ENCODE assay signal across 11 cellular contexts in genomic region chr20:63686094-63686491, GRCh38. TPM values are rescaled to one million over a fixed set of nuclear protein-coding genes. Genes with fewer than 3 reads are reported as not detected.
DNase-seq lines count a peak whose midpoint lies in the region; ATAC-seq, FAIRE-seq and TF ChIP-seq lines count a peak whose summit lies in the region.
"Had no signal": no experiment of that assay in that cellular context is flagged by ENCODE, and none has a peak within 500 bp of the region (broad histone marks: within the 10 kb centered on the region; RNA-seq: fewer than 3 reads in every experiment).

No MANE protein-coding gene starts in this region.

- H3K27ac Mint-ChIP-seq in activated T-helper 1 cell treated with anti-CD3 and anti-CD28 coated beads, Interleukin-12 subunit alpha, Interleukin-12 subunit beta, Interleukin-2, Interleukin-4 antibody, amounts not matched to agents 30 ng/mL and 10 ng/mL and 1 ng/mL, durations not matched to agents 14 hours and 24 hours and 36 hours, result no peak overlapping the region

- H3K27me3 ChIP-seq in GM23248 (replicated peaks; ENCODE audit: insufficient read depth) (no peaks in the 10 kb centered on the region), HepG2 (ENCODE audit: control insufficient read depth in 1 of 2, insufficient read depth in 2 of 2, low read length in 2 of 2) (no peaks in the 10 kb centered on the region)
- H3K27me3 ChIP-seq: ovary had no signal

- BruUV-seq in HepG2 (replicated peaks; lab: Mats Ljungman, UMichigan), result no TSS peak

- TF ChIP-seq CTCF in HepG2 (CRISPR knock-in tag; IDR thresholded peaks at IDR 0.05), result no peak

- no peak for DNase-seq in GM23248
- no peak for DNase-seq in HepG2 (ENCODE audit: low spot score)
- peak; percentile 25 for DNase-seq in stimulated activated CD8-positive, alpha-beta memory T cell treated with anti-CD3 and anti-CD28 coated beads, Interleukin-4, amount 100 ng/mL, for 48 hours
- DNase-seq in ACHN, result no peak
- DNase-seq in globus pallidus (ENCODE audit: low spot score), result no peak
- no peak for DNase-seq in activated T-helper 1 cell treated with anti-CD3 and anti-CD28 coated beads, Interleukin-12 subunit alpha, Interleukin-12 subunit beta, Interleukin-2, Interleukin-4 antibody, amounts not matched to agents 30 ng/mL and 10 ng/mL and 1 ng/mL, durations not matched to agents 14 hours and 24 hours and 36 hours (ENCODE audit: low spot score)
- DNase-seq: NCI-H2081 treated with DMSO at 0.1 percent for 48 hours, T-helper 2 cell had no signal

- H3K4me2 ChIP-seq in GM23248 (ENCODE audit: unreplicated experiment) (peak overlapping the region; percentile 11), HepG2 (ENCODE audit: low read depth, low read length) (no peak overlapping the region)

- TF ChIP-seq POLR2A in HepG2 (IDR thresholded peaks at IDR 0.05; ENCODE audit: insufficient read depth in 1 of 2, low read depth in 2 of 2, low read length in 2 of 2), result no peak

- POLR2A ChIA-PET in HepG2 (lab: Yijun Ruan, JAX), result no interaction called here

- no peaks in the 10 kb centered on the region for H3K4me1 Mint-ChIP-seq in activated T-helper 1 cell treated with anti-CD3 and anti-CD28 coated beads, Interleukin-12 subunit alpha, Interleukin-12 subunit beta, Interleukin-2, Interleukin-4 antibody, amounts not matched to agents 30 ng/mL and 10 ng/mL and 1 ng/mL, durations not matched to agents 14 hours and 24 hours and 36 hours (ENCODE audit: low read depth)

- H3K27ac ChIP-seq in GM23248, result peak overlapping the region; percentile 92
- peak overlapping the region; percentile 70 for H3K27ac ChIP-seq in angular gyrus (ENCODE audit: low read depth, low read length)
- H3K27ac ChIP-seq in HepG2 (ENCODE audit: extremely low read length, insufficient read depth, low read length), result no peak overlapping the region

- H3K79me2 ChIP-seq in GM23248 (ENCODE audit: insufficient read depth), result no peaks in the 10 kb centered on the region
- no peaks in the 10 kb centered on the region for H3K79me2 ChIP-seq in HepG2 (ENCODE audit: insufficient read depth, low read length)

- in situ Hi-C loops in GM23248 (cut with MboI), result no loop called here
- in situ Hi-C loops in HepG2 (cut with HindIII; ENCODE audit: extremely low pct_ligation_motif_present, low pct_unique_long_range_greater_than_20kb), result no loop called here
- in situ Hi-C loops in ACHN (cut with HindIII; ENCODE audit: low pct_ligation_motif_present, low pct_unique_long_range_greater_than_20kb, low sequenced_read_pairs), result no loop called here

- FAIRE-seq in HepG2 (lab: Jason Lieb, UNC), result no peak

- H3K4me3 Mint-ChIP-seq in activated T-helper 1 cell treated with anti-CD3 and anti-CD28 coated beads, Interleukin-12 subunit alpha, Interleukin-12 subunit beta, Interleukin-2, Interleukin-4 antibody, amounts not matched to agents 30 ng/mL and 10 ng/mL and 1 ng/mL, durations not matched to agents 14 hours and 24 hours and 36 hours, result no peak overlapping the region

- no peaks in the 10 kb centered on the region for H3K9me2 ChIP-seq in GM23248 (ENCODE audit: insufficient read depth)

- peaks cover 3% of the 10 kb centered on the region for H3K36me3 Mint-ChIP-seq in activated T-helper 1 cell treated with anti-CD3 and anti-CD28 coated beads, Interleukin-12 subunit alpha, Interleukin-12 subunit beta, Interleukin-2, Interleukin-4 antibody, amounts not matched to agents 30 ng/mL and 10 ng/mL and 1 ng/mL, durations not matched to agents 14 hours and 24 hours and 36 hours (ENCODE audit: low read depth)

- H3K9ac ChIP-seq in GM23248 (peak overlapping the region; percentile 77), HepG2 (ENCODE audit: insufficient read depth, low read depth, low read length) (no peak overlapping the region)

- no peak for ATAC-seq in HepG2
- ATAC-seq in GM18868 (IDR thresholded peaks at IDR 0.05; ENCODE audit: unreplicated experiment), result no peak

- H3K4me3 ChIP-seq in GM23248 (no peak overlapping the region), HepG2 (replicated peaks in 1 of 3; ENCODE audit: insufficient read depth in 1 of 3, low read depth in 2 of 3, low read length in 3 of 3) (no peak overlapping the region)
- H3K4me3 ChIP-seq: ovary had no signal

- H3K9me3 ChIP-seq in GM23248 (ENCODE audit: low read depth), result no peaks in the 10 kb centered on the region
- H3K9me3 ChIP-seq in HepG2 (ENCODE audit: low read length), result no peaks in the 10 kb centered on the region
- H3K9me3 ChIP-seq: ovary had no signal

- intact Hi-C loops in HepG2 (cut with micrococcal nuclease; ENCODE audit: unreplicated experiment), result no loop called here
- intact Hi-C loops in activated T-helper 1 cell treated with anti-CD3 and anti-CD28 coated beads, Interleukin-12 subunit alpha, Interleukin-12 subunit beta, Interleukin-2, Interleukin-4 antibody, amounts not matched to agents 30 ng/mL and 10 ng/mL and 1 ng/mL, durations not matched to agents 14 hours and 24 hours and 36 hours (cut with micrococcal nuclease), result no loop called here

- no peak for TF ChIP-seq RAD21 in HepG2 (CRISPR knock-in tag; IDR thresholded peaks at IDR 0.05)

- TF ChIP-seq EP300 in HepG2 (IDR thresholded peaks at IDR 0.05; ENCODE audit: low read depth in 2 of 2, low read length in 2 of 2) (no peak), HepG2 (CRISPR knock-in tag; IDR thresholded peaks at IDR 0.05; ENCODE audit: borderline replicate concordance) (no peak)

- 67 to 80% methylated on average over 16 to 24 of the region's 24 CpGs for WGBS in GM23248 (ENCODE audit: low coverage in 1 of 2, low lambda C conversion rate in 2 of 2, missing lambda C conversion rate in 2 of 2), 2 experiments
- WGBS in HepG2 (ENCODE audit: low lambda C conversion rate), result 95% methylated on average over 15 of the region's 24 CpGs

- H3K4me1 ChIP-seq in GM23248 (ENCODE audit: insufficient read depth), result peaks cover 35% of the 10 kb centered on the region
- peaks cover 10% of the 10 kb centered on the region for H3K4me1 ChIP-seq in HepG2 (ENCODE audit: insufficient read depth, low read length)

- no peaks in the 10 kb centered on the region for H3K36me3 ChIP-seq in GM23248 (ENCODE audit: low read depth)
- H3K36me3 ChIP-seq in HepG2 (replicated peaks in 1 of 2; ENCODE audit: control insufficient read depth in 1 of 2, insufficient read depth in 2 of 2, low read length in 2 of 2), result peaks cover 0 to 4% of the 10 kb centered on the region in 2 experiments; a peak in 1 of 5 replicates
- H3K36me3 ChIP-seq: ovary had no signal

- CTCF ChIA-PET in HepG2 (lab: Yijun Ruan, JAX; ENCODE audit: low intra/inter-chr PET ratio, low total read pairs), result no interaction called here

- no peaks in the 10 kb centered on the region for H3K27me3 Mint-ChIP-seq in activated T-helper 1 cell treated with anti-CD3 and anti-CD28 coated beads, Interleukin-12 subunit alpha, Interleukin-12 subunit beta, Interleukin-2, Interleukin-4 antibody, amounts not matched to agents 30 ng/mL and 10 ng/mL and 1 ng/mL, durations not matched to agents 14 hours and 24 hours and 36 hours (ENCODE audit: insufficient read depth)

- 0 out of 2 replicates have a peak overlapping the region, but pooled peaks have one; percentile 33 for H2AFZ ChIP-seq in GM23248
- no peak overlapping the region for H2AFZ ChIP-seq in HepG2 (ENCODE audit: low read length)

- no peaks in the 10 kb centered on the region for H3K9me3 Mint-ChIP-seq in activated T-helper 1 cell treated with anti-CD3 and anti-CD28 coated beads, Interleukin-12 subunit alpha, Interleukin-12 subunit beta, Interleukin-2, Interleukin-4 antibody, amounts not matched to agents 30 ng/mL and 10 ng/mL and 1 ng/mL, durations not matched to agents 14 hours and 24 hours and 36 hours

- H4K20me1 ChIP-seq in GM23248 (ENCODE audit: insufficient read depth), result no peaks in the 10 kb centered on the region
- H4K20me1 ChIP-seq in HepG2 (ENCODE audit: insufficient read depth, low read length), result no peaks in the 10 kb centered on the region

- H3F3A ChIP-seq in GM23248 (ENCODE audit: insufficient read depth), result peaks cover 40% of the 10 kb centered on the region

RNA-seq across cellular contexts. Expression of gene TNFRSF6B, which starts 10.4 kb away (rescaled TPM):
- total RNA-seq in GM23248 (2014; rRNA removed; shearing (Covaris generic)), result 36.9 and 39.9 TPM in 2 replicates
- polyA plus RNA-seq in GM23248 (2016; fragmentation: Nextera tagmentation; extraction: Ambion mirVana) (17.4 and 17.5 TPM in 2 replicates), HepG2 (2011; rRNA removed) (0.24 and 0.86 TPM in 2 replicates)
- not detected in 2 replicates for total RNA-seq in HepG2 (2016; rRNA removed; fragmentation: Illumina TruSeq; extraction: Trizol)
- total RNA-seq in HepG2 (2016; cell fraction: cytosol; rRNA removed; fragmentation: Illumina TruSeq; extraction: Trizol; ENCODE audit: low read depth), result not detected in 2 replicates
- not detected in 2 replicates for total RNA-seq in HepG2 (2016; cell fraction: insoluble cytoplasmic fraction; rRNA removed; fragmentation: Illumina TruSeq; extraction: Trizol)
- not detected in 2 replicates for total RNA-seq in HepG2 (2016; cell fraction: membrane; rRNA removed; fragmentation: Illumina TruSeq; extraction: Trizol)
- not detected in 2 replicates for total RNA-seq in HepG2 (2016; cell fraction: nucleus; rRNA removed; fragmentation: Illumina TruSeq; extraction: Trizol)
- polyA plus RNA-seq in HepG2 (2011; cell fraction: cytosol; rRNA removed), result 0.45 and 1.3 TPM in 2 replicates
- 22.5 and 36.0 TPM in 2 replicates for polyA plus RNA-seq in HepG2 (2011; cell fraction: nucleus; rRNA removed)
- 0.55 TPM in 1 of 2 replicates, not detected in the other for polyA plus RNA-seq in HepG2 (2012)
- 0.45 and 0.48 TPM in 2 replicates for polyA plus RNA-seq in HepG2 (2016; cell fraction: cytosol; fragmentation: Illumina TruSeq; extraction: Trizol; ENCODE audit: low read depth)
- 0.32 TPM in 1 of 2 replicates, not detected in the other for polyA plus RNA-seq in HepG2 (2016; cell fraction: insoluble cytoplasmic fraction; fragmentation: Illumina TruSeq; extraction: Trizol; ENCODE audit: low read depth)
- polyA plus RNA-seq in HepG2 (2016; cell fraction: membrane; fragmentation: Illumina TruSeq; extraction: Trizol; ENCODE audit: low read depth), result 0.37 and 0.71 TPM in 2 replicates
- polyA plus RNA-seq in HepG2 (2016; cell fraction: nucleus; fragmentation: Illumina TruSeq; extraction: Trizol; ENCODE audit: insufficient read depth, low read depth), result not detected in 2 replicates
- not detected in 2 replicates for polyA minus RNA-seq in HepG2 (2011; rRNA and poly(A)+ RNA removed; ENCODE audit: low replicate concordance)
- polyA minus RNA-seq in HepG2 (2011; cell fraction: cytosol; rRNA and poly(A)+ RNA removed), result not detected in 2 replicates
- not detected in 2 replicates for polyA minus RNA-seq in HepG2 (2011; cell fraction: nucleus; rRNA and poly(A)+ RNA removed)
- not detected in 2 replicates for total RNA-seq in activated T-helper 1 cell treated with anti-CD3 and anti-CD28 coated beads, Interleukin-12 subunit alpha, Interleukin-12 subunit beta, Interleukin-2, Interleukin-4 antibody, amounts not matched to agents 30 ng/mL and 10 ng/mL and 1 ng/mL, durations not matched to agents 14 hours and 24 hours and 36 hours

RNA-seq across cellular contexts. Expression of gene ARFRP1, which starts 21.7 kb away (rescaled TPM):
- total RNA-seq in GM23248 (2014; rRNA removed; shearing (Covaris generic)), result 61.4 and 65.9 TPM in 2 replicates
- polyA plus RNA-seq in GM23248 (2016; fragmentation: Nextera tagmentation; extraction: Ambion mirVana), result 57.6 and 60.8 TPM in 2 replicates
- 33.7 and 51.1 TPM in 2 replicates for total RNA-seq in HepG2 (2016; rRNA removed; fragmentation: Illumina TruSeq; extraction: Trizol)
- total RNA-seq in HepG2 (2016; cell fraction: cytosol; rRNA removed; fragmentation: Illumina TruSeq; extraction: Trizol; ENCODE audit: low read depth), result 9.6 and 11.5 TPM in 2 replicates
- 31.8 and 53.2 TPM in 2 replicates for total RNA-seq in HepG2 (2016; cell fraction: insoluble cytoplasmic fraction; rRNA removed; fragmentation: Illumina TruSeq; extraction: Trizol)
- total RNA-seq in HepG2 (2016; cell fraction: membrane; rRNA removed; fragmentation: Illumina TruSeq; extraction: Trizol), result 22.2 and 23.1 TPM in 2 replicates
- total RNA-seq in HepG2 (2016; cell fraction: nucleus; rRNA removed; fragmentation: Illumina TruSeq; extraction: Trizol), result 37.5 and 46.0 TPM in 2 replicates
- polyA plus RNA-seq in HepG2 (2011; rRNA removed), result 32.0 and 42.8 TPM in 2 replicates
- 48.5 and 49.6 TPM in 2 replicates for polyA plus RNA-seq in HepG2 (2011; cell fraction: cytosol; rRNA removed)
- 123 and 125 TPM in 2 replicates for polyA plus RNA-seq in HepG2 (2011; cell fraction: nucleus; rRNA removed)
- polyA plus RNA-seq in HepG2 (2012), result 26.6 and 30.7 TPM in 2 replicates
- polyA plus RNA-seq in HepG2 (2016; cell fraction: cytosol; fragmentation: Illumina TruSeq; extraction: Trizol; ENCODE audit: low read depth), result 8.8 and 9.1 TPM in 2 replicates
- 30.0 and 34.6 TPM in 2 replicates for polyA plus RNA-seq in HepG2 (2016; cell fraction: insoluble cytoplasmic fraction; fragmentation: Illumina TruSeq; extraction: Trizol; ENCODE audit: low read depth)
- 12.6 and 13.5 TPM in 2 replicates for polyA plus RNA-seq in HepG2 (2016; cell fraction: membrane; fragmentation: Illumina TruSeq; extraction: Trizol; ENCODE audit: low read depth)
- polyA plus RNA-seq in HepG2 (2016; cell fraction: nucleus; fragmentation: Illumina TruSeq; extraction: Trizol; ENCODE audit: insufficient read depth, low read depth), result 86.0 and 91.0 TPM in 2 replicates
- polyA minus RNA-seq in HepG2 (2011; rRNA and poly(A)+ RNA removed; ENCODE audit: low replicate concordance), result 28.5 and 35.1 TPM in 2 replicates
- 10.4 and 12.4 TPM in 2 replicates for polyA minus RNA-seq in HepG2 (2011; cell fraction: cytosol; rRNA and poly(A)+ RNA removed)
- 55.9 and 67.1 TPM in 2 replicates for polyA minus RNA-seq in HepG2 (2011; cell fraction: nucleus; rRNA and poly(A)+ RNA removed)
- 71.8 and 73.5 TPM in 2 replicates for total RNA-seq in activated T-helper 1 cell treated with anti-CD3 and anti-CD28 coated beads, Interleukin-12 subunit alpha, Interleukin-12 subunit beta, Interleukin-2, Interleukin-4 antibody, amounts not matched to agents 30 ng/mL and 10 ng/mL and 1 ng/mL, durations not matched to agents 14 hours and 24 hours and 36 hours

RNA-seq across cellular contexts. Expression of gene ZGPAT, which starts 21.7 kb away (rescaled TPM):
- total RNA-seq in GM23248 (2014; rRNA removed; shearing (Covaris generic)), result 26.2 and 28.5 TPM in 2 replicates
- polyA plus RNA-seq in GM23248 (2016; fragmentation: Nextera tagmentation; extraction: Ambion mirVana) (19.9 and 22.7 TPM in 2 replicates), HepG2 (2011; rRNA removed) (23.0 and 32.8 TPM in 2 replicates)
- total RNA-seq in HepG2 (2016; rRNA removed; fragmentation: Illumina TruSeq; extraction: Trizol), result 40.2 and 41.9 TPM in 2 replicates
- 34.8 and 37.0 TPM in 2 replicates for total RNA-seq in HepG2 (2016; cell fraction: cytosol; rRNA removed; fragmentation: Illumina TruSeq; extraction: Trizol; ENCODE audit: low read depth)
- 37.7 and 46.6 TPM in 2 replicates for total RNA-seq in HepG2 (2016; cell fraction: insoluble cytoplasmic fraction; rRNA removed; fragmentation: Illumina TruSeq; extraction: Trizol)
- total RNA-seq in HepG2 (2016; cell fraction: membrane; rRNA removed; fragmentation: Illumina TruSeq; extraction: Trizol), result 18.3 and 22.0 TPM in 2 replicates
- 23.9 and 24.8 TPM in 2 replicates for total RNA-seq in HepG2 (2016; cell fraction: nucleus; rRNA removed; fragmentation: Illumina TruSeq; extraction: Trizol)
- polyA plus RNA-seq in HepG2 (2011; cell fraction: cytosol; rRNA removed), result 17.1 and 24.8 TPM in 2 replicates
- 93.0 and 104 TPM in 2 replicates for polyA plus RNA-seq in HepG2 (2011; cell fraction: nucleus; rRNA removed)
- 16.8 and 17.7 TPM in 2 replicates for polyA plus RNA-seq in HepG2 (2012)
- 4.5 and 5.1 TPM in 2 replicates for polyA plus RNA-seq in HepG2 (2016; cell fraction: cytosol; fragmentation: Illumina TruSeq; extraction: Trizol; ENCODE audit: low read depth)
- 36.0 and 43.8 TPM in 2 replicates for polyA plus RNA-seq in HepG2 (2016; cell fraction: insoluble cytoplasmic fraction; fragmentation: Illumina TruSeq; extraction: Trizol; ENCODE audit: low read depth)
- 9.1 and 10.0 TPM in 2 replicates for polyA plus RNA-seq in HepG2 (2016; cell fraction: membrane; fragmentation: Illumina TruSeq; extraction: Trizol; ENCODE audit: low read depth)
- 70.9 and 80.9 TPM in 2 replicates for polyA plus RNA-seq in HepG2 (2016; cell fraction: nucleus; fragmentation: Illumina TruSeq; extraction: Trizol; ENCODE audit: insufficient read depth, low read depth)
- polyA minus RNA-seq in HepG2 (2011; rRNA and poly(A)+ RNA removed; ENCODE audit: low replicate concordance), result 12.8 and 40.1 TPM in 2 replicates
- polyA minus RNA-seq in HepG2 (2011; cell fraction: cytosol; rRNA and poly(A)+ RNA removed), result 9.3 and 9.5 TPM in 2 replicates
- polyA minus RNA-seq in HepG2 (2011; cell fraction: nucleus; rRNA and poly(A)+ RNA removed), result 13.8 and 15.9 TPM in 2 replicates
- 34.5 and 36.7 TPM in 2 replicates for total RNA-seq in activated T-helper 1 cell treated with anti-CD3 and anti-CD28 coated beads, Interleukin-12 subunit alpha, Interleukin-12 subunit beta, Interleukin-2, Interleukin-4 antibody, amounts not matched to agents 30 ng/mL and 10 ng/mL and 1 ng/mL, durations not matched to agents 14 hours and 24 hours and 36 hours

RNA-seq across cellular contexts. Expression of gene RTEL1, which starts 28.0 kb away (rescaled TPM):
- total RNA-seq in GM23248 (2014; rRNA removed; shearing (Covaris generic)), result 15.6 and 30.7 TPM in 2 replicates
- polyA plus RNA-seq in GM23248 (2016; fragmentation: Nextera tagmentation; extraction: Ambion mirVana) (8.5 and 8.6 TPM in 2 replicates), HepG2 (2011; rRNA removed) (29.5 and 36.4 TPM in 2 replicates)
- 10.9 and 21.8 TPM in 2 replicates for total RNA-seq in HepG2 (2016; rRNA removed; fragmentation: Illumina TruSeq; extraction: Trizol)
- 1.6 and 2.4 TPM in 2 replicates for total RNA-seq in HepG2 (2016; cell fraction: cytosol; rRNA removed; fragmentation: Illumina TruSeq; extraction: Trizol; ENCODE audit: low read depth)
- 8.3 and 23.6 TPM in 2 replicates for total RNA-seq in HepG2 (2016; cell fraction: insoluble cytoplasmic fraction; rRNA removed; fragmentation: Illumina TruSeq; extraction: Trizol)
- total RNA-seq in HepG2 (2016; cell fraction: membrane; rRNA removed; fragmentation: Illumina TruSeq; extraction: Trizol), result 4.7 and 6.3 TPM in 2 replicates
- total RNA-seq in HepG2 (2016; cell fraction: nucleus; rRNA removed; fragmentation: Illumina TruSeq; extraction: Trizol), result 34.3 and 37.2 TPM in 2 replicates
- 3.8 and 9.1 TPM in 2 replicates for polyA plus RNA-seq in HepG2 (2011; cell fraction: cytosol; rRNA removed)
- 268 and 385 TPM in 2 replicates for polyA plus RNA-seq in HepG2 (2011; cell fraction: nucleus; rRNA removed)
- polyA plus RNA-seq in HepG2 (2012), result 16.7 and 17.6 TPM in 2 replicates
- polyA plus RNA-seq in HepG2 (2016; cell fraction: cytosol; fragmentation: Illumina TruSeq; extraction: Trizol; ENCODE audit: low read depth), result 1.9 TPM in 2 replicates
- polyA plus RNA-seq in HepG2 (2016; cell fraction: insoluble cytoplasmic fraction; fragmentation: Illumina TruSeq; extraction: Trizol; ENCODE audit: low read depth), result 8.6 and 15.7 TPM in 2 replicates
- polyA plus RNA-seq in HepG2 (2016; cell fraction: membrane; fragmentation: Illumina TruSeq; extraction: Trizol; ENCODE audit: low read depth), result 4.9 and 5.5 TPM in 2 replicates
- polyA plus RNA-seq in HepG2 (2016; cell fraction: nucleus; fragmentation: Illumina TruSeq; extraction: Trizol; ENCODE audit: insufficient read depth, low read depth), result 117 and 129 TPM in 2 replicates
- polyA minus RNA-seq in HepG2 (2011; rRNA and poly(A)+ RNA removed; ENCODE audit: low replicate concordance), result 47.6 and 86.8 TPM in 2 replicates
- polyA minus RNA-seq in HepG2 (2011; cell fraction: cytosol; rRNA and poly(A)+ RNA removed), result 5.5 and 5.7 TPM in 2 replicates
- polyA minus RNA-seq in HepG2 (2011; cell fraction: nucleus; rRNA and poly(A)+ RNA removed), result 78.0 and 85.2 TPM in 2 replicates
- total RNA-seq in activated T-helper 1 cell treated with anti-CD3 and anti-CD28 coated beads, Interleukin-12 subunit alpha, Interleukin-12 subunit beta, Interleukin-2, Interleukin-4 antibody, amounts not matched to agents 30 ng/mL and 10 ng/mL and 1 ng/mL, durations not matched to agents 14 hours and 24 hours and 36 hours, result 54.4 and 55.5 TPM in 2 replicates

RNA-seq across cellular contexts. Expression of gene STMN3, which starts 32.9 kb away (rescaled TPM):
- 26.8 and 37.6 TPM in 2 replicates for total RNA-seq in GM23248 (2014; rRNA removed; shearing (Covaris generic))
- polyA plus RNA-seq in GM23248 (2016; fragmentation: Nextera tagmentation; extraction: Ambion mirVana) (18.5 and 18.6 TPM in 2 replicates), HepG2 (2011; rRNA removed) (21.0 and 28.5 TPM in 2 replicates)
- 28.1 and 48.3 TPM in 2 replicates for total RNA-seq in HepG2 (2016; rRNA removed; fragmentation: Illumina TruSeq; extraction: Trizol)
- 9.7 and 10.6 TPM in 2 replicates for total RNA-seq in HepG2 (2016; cell fraction: cytosol; rRNA removed; fragmentation: Illumina TruSeq; extraction: Trizol; ENCODE audit: low read depth)
- total RNA-seq in HepG2 (2016; cell fraction: insoluble cytoplasmic fraction; rRNA removed; fragmentation: Illumina TruSeq; extraction: Trizol), result 26.7 and 50.6 TPM in 2 replicates
- total RNA-seq in HepG2 (2016; cell fraction: membrane; rRNA removed; fragmentation: Illumina TruSeq; extraction: Trizol), result 20.0 and 20.9 TPM in 2 replicates
- 36.8 and 43.1 TPM in 2 replicates for total RNA-seq in HepG2 (2016; cell fraction: nucleus; rRNA removed; fragmentation: Illumina TruSeq; extraction: Trizol)
- polyA plus RNA-seq in HepG2 (2011; cell fraction: cytosol; rRNA removed), result 22.7 and 33.5 TPM in 2 replicates
- polyA plus RNA-seq in HepG2 (2011; cell fraction: nucleus; rRNA removed), result 98.2 and 123 TPM in 2 replicates
- 13.1 and 18.3 TPM in 2 replicates for polyA plus RNA-seq in HepG2 (2012)
- 10.7 and 12.2 TPM in 2 replicates for polyA plus RNA-seq in HepG2 (2016; cell fraction: cytosol; fragmentation: Illumina TruSeq; extraction: Trizol; ENCODE audit: low read depth)
- polyA plus RNA-seq in HepG2 (2016; cell fraction: insoluble cytoplasmic fraction; fragmentation: Illumina TruSeq; extraction: Trizol; ENCODE audit: low read depth), result 28.3 and 29.5 TPM in 2 replicates
- polyA plus RNA-seq in HepG2 (2016; cell fraction: membrane; fragmentation: Illumina TruSeq; extraction: Trizol; ENCODE audit: low read depth), result 16.2 and 16.7 TPM in 2 replicates
- polyA plus RNA-seq in HepG2 (2016; cell fraction: nucleus; fragmentation: Illumina TruSeq; extraction: Trizol; ENCODE audit: insufficient read depth, low read depth), result 84.0 and 90.0 TPM in 2 replicates
- 1.7 and 23.2 TPM in 2 replicates for polyA minus RNA-seq in HepG2 (2011; rRNA and poly(A)+ RNA removed; ENCODE audit: low replicate concordance)
- polyA minus RNA-seq in HepG2 (2011; cell fraction: cytosol; rRNA and poly(A)+ RNA removed), result 8.5 and 11.0 TPM in 2 replicates
- polyA minus RNA-seq in HepG2 (2011; cell fraction: nucleus; rRNA and poly(A)+ RNA removed), result 3.3 and 5.6 TPM in 2 replicates
- total RNA-seq in activated T-helper 1 cell treated with anti-CD3 and anti-CD28 coated beads, Interleukin-12 subunit alpha, Interleukin-12 subunit beta, Interleukin-2, Interleukin-4 antibody, amounts not matched to agents 30 ng/mL and 10 ng/mL and 1 ng/mL, durations not matched to agents 14 hours and 24 hours and 36 hours, result 5.3 and 5.5 TPM in 2 replicates

Comparison
In these comparisons a context has a peak if more than half of its experiments do, and no peak if none do; other contexts are left out.
1. RNA of gene TNFRSF6B, which starts 10.4 kb away (total RNA-seq): 36.9 to 39.9 TPM in GM23248; not detected in HepG2 and not detected in activated T-helper 1 cell treated with anti-CD3 and anti-CD28 coated beads, Interleukin-12 subunit alpha, Interleukin-12 subunit beta, Interleukin-2, Interleukin-4 antibody, amounts not matched to agents 30 ng/mL and 10 ng/mL and 1 ng/mL, durations not matched to agents 14 hours and 24 hours and 36 hours; every median in the first group is over 10 times any median in the second.